27 cellular contexts compared by ENCODE assay signal in genomic region chr10:29961351-29961750, GRCh38.
"Had no signal": no experiment of that assay in that cellular context is flagged by ENCODE, and none has a peak within 500 bp of the region (broad histone marks: within the 10 kb centered on the region; RNA-seq: fewer than 3 reads in every experiment).

No MANE protein-coding gene starts in this region.

- H3K9me3 ChIP-seq: left lung, lower lobe of right lung, pancreas, prostate gland, suprapubic skin, thoracic aorta, tibial artery, uterus had no signal

- H3K36me3 Mint-ChIP-seq: naive B cell; natural killer cell; stimulated activated effector memory CD8-positive, alpha-beta T cell treated with anti-CD3 and anti-CD28 coated beads, Interleukin-12 subunit alpha, Interleukin-12 subunit beta, amount 100 ng/mL, for 72 hours had no signal

- H3K4me1 Mint-ChIP-seq: natural killer cell; stimulated activated effector memory CD8-positive, alpha-beta T cell treated with anti-CD3 and anti-CD28 coated beads, Interleukin-12 subunit alpha, Interleukin-12 subunit beta, amount 100 ng/mL, for 72 hours had no signal

- H3K27me3 ChIP-seq: left lung, pancreas, suprapubic skin, tibial artery, uterus had no signal

- H3K4me1 ChIP-seq: lower lobe of right lung, prostate gland, uterus had no signal

- H3K27ac ChIP-seq: left lung, lower lobe of right lung, pancreas, prostate gland, spleen, suprapubic skin, thoracic aorta, uterus had no signal

- H3K27me3 Mint-ChIP-seq: stimulated activated naive CD8-positive, alpha-beta T cell treated with anti-CD3 and anti-CD28 coated beads, Interleukin-15, Interleukin-2, amounts not matched to agents 100 ng/mL and 50 ng/mL, for 24 hours; type B pancreatic cell had no signal

- H3K4me3 ChIP-seq: left lung, lower lobe of right lung, pancreas, prostate gland, spleen, suprapubic skin, thoracic aorta, tibial artery, uterus had no signal

- H3K9me3 Mint-ChIP-seq: natural killer cell; stimulated activated effector memory CD8-positive, alpha-beta T cell treated with anti-CD3 and anti-CD28 coated beads, Interleukin-12 subunit alpha, Interleukin-12 subunit beta, amount 100 ng/mL, for 72 hours; stimulated activated naive CD8-positive, alpha-beta T cell treated with anti-CD3 and anti-CD28 coated beads, Interleukin-15, Interleukin-2, amounts not matched to agents 100 ng/mL and 50 ng/mL, for 24 hours; type B pancreatic cell had no signal

- H3K4me3 Mint-ChIP-seq: naive B cell; natural killer cell; stimulated activated effector memory CD8-positive, alpha-beta T cell treated with anti-CD3 and anti-CD28 coated beads, Interleukin-12 subunit alpha, Interleukin-12 subunit beta, amount 100 ng/mL, for 72 hours; stimulated activated naive CD8-positive, alpha-beta T cell treated with anti-CD3 and anti-CD28 coated beads, Interleukin-15, Interleukin-2, amounts not matched to agents 100 ng/mL and 50 ng/mL, for 24 hours; type B pancreatic cell had no signal

- DNase-seq: hippocampal formation; kidney; left colon; left lung; lower lobe of right lung; mammary epithelial cell; mesenchymal stem cell; naive B cell; natural killer cell; nucleus accumbens; pancreas; posterior cingulate gyrus; retina; right cardiac atrium; small intestine; spleen; stimulated activated CD4-positive, alpha-beta T cell treated with anti-CD3 and anti-CD28 coated beads, Interleukin-4, amount 100 ng/mL, for 24 hours; stimulated activated naive CD4-positive, alpha-beta T cell; tibial artery; uterus had no signal

- H3K27ac Mint-ChIP-seq: naive B cell; natural killer cell; stimulated activated effector memory CD8-positive, alpha-beta T cell treated with anti-CD3 and anti-CD28 coated beads, Interleukin-12 subunit alpha, Interleukin-12 subunit beta, amount 100 ng/mL, for 72 hours; stimulated activated naive CD8-positive, alpha-beta T cell treated with anti-CD3 and anti-CD28 coated beads, Interleukin-15, Interleukin-2, amounts not matched to agents 100 ng/mL and 50 ng/mL, for 24 hours; type B pancreatic cell had no signal

- H3K36me3 ChIP-seq: left lung, lower lobe of right lung, pancreas, prostate gland, spleen, suprapubic skin, thoracic aorta, tibial artery, uterus had no signal

- ATAC-seq: left colon; left lung; lower lobe of right lung; natural killer cell; pancreas; right cardiac atrium; sciatic nerve; stimulated activated effector memory CD8-positive, alpha-beta T cell treated with anti-CD3 and anti-CD28 coated beads, Interleukin-12 subunit alpha, Interleukin-12 subunit beta, amount 100 ng/mL, for 72 hours had no signal
